ENCODE assay signal across 1 cellular context in the genomic region with DNA sequence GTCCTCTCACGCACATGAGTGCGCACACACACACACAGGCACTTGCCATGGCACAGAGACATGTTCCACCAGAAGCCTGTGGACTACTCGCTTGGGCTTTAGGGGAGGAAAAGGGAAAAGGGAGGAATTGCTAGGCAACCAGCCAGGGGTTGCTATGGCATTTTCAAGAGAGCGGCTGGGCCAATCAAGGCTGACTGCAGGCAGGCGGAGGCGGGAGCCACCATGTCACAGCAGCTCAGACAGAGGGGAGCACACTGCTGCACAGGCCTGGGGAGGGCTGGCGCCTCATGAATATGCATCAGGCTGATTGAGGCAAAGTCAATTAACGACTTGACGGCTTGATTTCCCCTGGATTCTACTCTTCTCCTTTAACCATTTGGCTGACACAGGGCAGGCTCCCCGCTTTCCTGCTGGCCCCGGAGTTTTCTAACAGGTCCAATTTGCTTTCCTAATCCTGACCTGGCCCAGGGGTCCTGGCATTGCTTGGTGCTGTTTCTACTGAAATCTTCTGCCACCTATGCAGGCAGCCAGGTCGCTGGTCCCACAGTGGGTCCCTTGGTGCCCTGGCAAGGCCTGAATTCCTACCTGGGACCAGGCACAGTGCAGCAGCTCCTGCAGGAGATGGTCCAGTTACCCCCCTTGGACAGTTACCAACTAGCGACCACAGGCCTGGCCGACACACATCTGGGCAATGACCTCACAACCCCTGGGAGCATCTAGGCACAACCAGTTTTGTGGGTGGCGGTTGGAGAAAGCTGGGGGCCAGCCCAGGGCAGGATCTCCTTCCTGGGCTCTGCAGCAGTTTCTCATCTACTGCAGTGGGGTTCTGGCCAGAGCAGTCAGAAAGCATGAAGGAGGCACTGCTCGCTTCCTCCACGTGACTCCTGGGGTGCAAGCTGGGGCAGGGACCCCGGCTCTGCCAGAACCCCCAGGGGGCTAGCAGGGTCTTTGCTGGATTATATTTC.
TF ChIP-seq lines count a peak whose summit lies in the region.

No MANE protein-coding gene starts in this region.

TF ChIP-seq in IMR-90, 13 proteins besides CTCF, POLR2A, EP300 and RAD21 (continued from another document):
- TF ChIP-seq, protein P1, sequence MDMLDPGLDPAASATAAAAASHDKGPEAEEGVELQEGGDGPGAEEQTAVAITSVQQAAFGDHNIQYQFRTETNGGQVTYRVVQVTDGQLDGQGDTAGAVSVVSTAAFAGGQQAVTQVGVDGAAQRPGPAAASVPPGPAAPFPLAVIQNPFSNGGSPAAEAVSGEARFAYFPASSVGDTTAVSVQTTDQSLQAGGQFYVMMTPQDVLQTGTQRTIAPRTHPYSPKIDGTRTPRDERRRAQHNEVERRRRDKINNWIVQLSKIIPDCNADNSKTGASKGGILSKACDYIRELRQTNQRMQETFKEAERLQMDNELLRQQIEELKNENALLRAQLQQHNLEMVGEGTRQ (IDR thresholded peaks at IDR 0.05; ENCODE audit: low read depth, low read length) = no peak
- no peak for TF ChIP-seq SMC3 (IDR thresholded peaks at IDR 0.05; ENCODE audit: low read depth, low read length)
